Comparison of ENCODE assay signal across 18 cellular contexts in genomic region chr1:32830092-32830852, GRCh38. TPM values are rescaled to one million over a fixed set of nuclear protein-coding genes. Genes with fewer than 3 reads are reported as not detected.
DNase-seq lines count a peak whose midpoint lies in the region; ATAC-seq and TF ChIP-seq lines count a peak whose summit lies in the region.
"Had no signal": no experiment of that assay in that cellular context is flagged by ENCODE, and none has a peak within 500 bp of the region (broad histone marks: within the 10 kb centered on the region; RNA-seq: fewer than 3 reads in every experiment).

No MANE protein-coding gene starts in this region.

- TF ChIP-seq POLR2A in heart left ventricle (IDR thresholded peaks at IDR 0.05): no peak

- peaks cover 98% of the 10 kb centered on the region for H3K36me3 Mint-ChIP-seq in activated T-helper 17 cell treated with anti-CD3 and anti-CD28 coated beads, Interleukin-2, amount 50 U/mL, for 72 hours (ENCODE audit: low read depth)
- peaks cover 53% of the 10 kb centered on the region for H3K36me3 Mint-ChIP-seq in nephron progenitor cell (ENCODE audit: low read depth)

- H3K4me1 ChIP-seq in cardiac muscle cell (ENCODE audit: low read depth) (peaks cover 7% of the 10 kb centered on the region), heart left ventricle (no peaks in the 10 kb centered on the region)
- H3K4me1 ChIP-seq: BE2C had no signal

- peak overlapping the region; percentile 48 for H3K27ac ChIP-seq in cardiac muscle cell
- no peak overlapping the region for H3K27ac ChIP-seq in heart left ventricle
- H3K27ac ChIP-seq: KMS-11 had no signal

- H3K4me1 Mint-ChIP-seq in activated T-helper 17 cell treated with anti-CD3 and anti-CD28 coated beads, Interleukin-2, amount 50 U/mL, for 72 hours: no peaks in the 10 kb centered on the region
- no peaks in the 10 kb centered on the region for H3K4me1 Mint-ChIP-seq in nephron progenitor cell

- peaks cover 53% of the 10 kb centered on the region for H3K36me3 ChIP-seq in cardiac muscle cell
- peaks cover 0 to 100% (median 99%) of the 10 kb centered on the region in 9 donors for H3K36me3 ChIP-seq in heart left ventricle
- H3K36me3 ChIP-seq: BE2C had no signal

- no peaks in the 10 kb centered on the region for H3K9me3 ChIP-seq in cardiac muscle cell (ENCODE audit: low read depth)
- H3K9me3 ChIP-seq in heart left ventricle: no peaks in the 10 kb centered on the region
- H3K9me3 ChIP-seq: BE2C had no signal

- H3K4me3 ChIP-seq in cardiac muscle cell (no peak overlapping the region), heart left ventricle (no peak overlapping the region)

- WGBS in heart left ventricle, 4 donors: 81 to 86% (median 84%) methylated on average over 6 of the region's 6 CpGs

- no peaks in the 10 kb centered on the region for H3K27me3 Mint-ChIP-seq in activated T-helper 17 cell treated with anti-CD3 and anti-CD28 coated beads, Interleukin-2, amount 50 U/mL, for 72 hours
- H3K27me3 Mint-ChIP-seq in nephron progenitor cell (ENCODE audit: low read depth, poor library complexity): no peaks in the 10 kb centered on the region
- H3K27me3 Mint-ChIP-seq: CD8-positive, alpha-beta memory T cell had no signal

- intact Hi-C loops in heart left ventricle (cut with DNase I): no loop called here

- peak overlapping the region; percentile 72 for H3K27ac Mint-ChIP-seq in activated T-helper 17 cell treated with anti-CD3 and anti-CD28 coated beads, Interleukin-2, amount 50 U/mL, for 72 hours
- H3K27ac Mint-ChIP-seq in nephron progenitor cell: peak overlapping the region; percentile 36

- no peak for TF ChIP-seq CTCF in cardiac muscle cell (IDR thresholded peaks at IDR 0.05; ENCODE audit: low read depth, low read length)
- no peak for TF ChIP-seq CTCF in heart left ventricle (IDR thresholded peaks at IDR 0.05)
- no peak for TF ChIP-seq CTCF in nephron progenitor cell (IDR thresholded peaks at IDR 0.05)

- H3K9me3 Mint-ChIP-seq in activated T-helper 17 cell treated with anti-CD3 and anti-CD28 coated beads, Interleukin-2, amount 50 U/mL, for 72 hours: no peaks in the 10 kb centered on the region
- no peaks in the 10 kb centered on the region for H3K9me3 Mint-ChIP-seq in nephron progenitor cell
- H3K9me3 Mint-ChIP-seq: CD8-positive, alpha-beta memory T cell had no signal

- peak in 1 of 2 donors; percentile 77 for DNase-seq in cardiac muscle cell (ENCODE audit: low read depth in 1 of 2, low spot score in 1 of 2)
- no peak for DNase-seq in heart left ventricle
- peak; percentile 10 to 22 for DNase-seq in NCI-H187 (lab: John Stamatoyannopoulos, UW)
- no peak for DNase-seq in nephron progenitor cell
- DNase-seq in hippocampal formation (lab: John Stamatoyannopoulos, UW): no peak
- DNase-seq: BE2C; CD8-positive, alpha-beta memory T cell; NCI-H1092; NCI-H2081; NCI-H446 treated with DMSO at 0.1 percent for 48 hours; NCI-H774; SHP77 had no signal

- H3K27me3 ChIP-seq in cardiac muscle cell: no peaks in the 10 kb centered on the region
- no peaks in the 10 kb centered on the region for H3K27me3 ChIP-seq in heart left ventricle
- H3K27me3 ChIP-seq: BE2C had no signal

- ATAC-seq in heart left ventricle (no peak), HG03108 (IDR thresholded peaks at IDR 0.05; ENCODE audit: unreplicated experiment) (no peak), HG03159 (IDR thresholded peaks at IDR 0.05; ENCODE audit: unreplicated experiment) (no peak)
- ATAC-seq in activated T-helper 17 cell treated with anti-CD3 and anti-CD28 coated beads, Interleukin-2, amount 50 U/mL, for 72 hours (replicated peaks): no peak
- ATAC-seq: SK-N-SH treated with all-trans-retinoic acid at 6 μM for 48 hours had no signal

- H3K4me3 Mint-ChIP-seq in activated T-helper 17 cell treated with anti-CD3 and anti-CD28 coated beads, Interleukin-2, amount 50 U/mL, for 72 hours: no peak overlapping the region
- H3K4me3 Mint-ChIP-seq in nephron progenitor cell: no peak overlapping the region

RNA-seq across cellular contexts. Expression of gene S100PBP, which starts 12.8 kb away (rescaled TPM):
- total RNA-seq in cardiac muscle cell (23.0 and 40.5 TPM in 2 replicates), heart left ventricle (10 to 100 TPM in 7 of 9 donors, 1 to 10 TPM in 2; 9.1 to 21.2 (median 10.7) TPM)
- polyA plus RNA-seq in cardiac muscle cell (30.5 and 37.4 TPM in 2 replicates), heart left ventricle (1 to 10 TPM; 5.8 to 7.0 TPM)
- total RNA-seq in activated T-helper 17 cell treated with anti-CD3 and anti-CD28 coated beads, Interleukin-2, amount 50 U/mL, for 72 hours: 10 to 100 TPM; 42.7 to 48.1 TPM

RNA-seq across cellular contexts. Expression of gene YARS1, which starts 13.1 kb away (rescaled TPM):
- total RNA-seq in cardiac muscle cell: 77.9 and 80.3 TPM in 2 replicates
- 125 and 167 TPM in 2 replicates for polyA plus RNA-seq in cardiac muscle cell
- total RNA-seq in heart left ventricle: 10 to 100 TPM; 20.2 to 58.1 (median 34.8) TPM
- polyA plus RNA-seq in heart left ventricle: 10 to 100 TPM; 18.6 to 61.3 TPM
- total RNA-seq in activated T-helper 17 cell treated with anti-CD3 and anti-CD28 coated beads, Interleukin-2, amount 50 U/mL, for 72 hours: 100 to 1,000 TPM; 101 to 176 TPM

RNA-seq across cellular contexts. Expression of gene FNDC5, which starts 40.4 kb away (rescaled TPM):
- 34.2 and 40.7 TPM in 2 replicates for total RNA-seq in cardiac muscle cell
- polyA plus RNA-seq in cardiac muscle cell: 18.0 and 37.4 TPM in 2 replicates
- 100 to 1,000 TPM in 1 of 9 donors, 10 to 100 TPM in 8; 43.7 to 134 (median 59.7) TPM for total RNA-seq in heart left ventricle
- 10 to 100 TPM; 18.2 to 75.3 TPM for polyA plus RNA-seq in heart left ventricle
- total RNA-seq in activated T-helper 17 cell treated with anti-CD3 and anti-CD28 coated beads, Interleukin-2, amount 50 U/mL, for 72 hours: not detected
- total RNA-seq: CD8-positive, alpha-beta memory T cell; MCF 10A had no signal

RNA-seq across cellular contexts. Expression of gene HPCA, which starts 56.0 kb away (rescaled TPM):
- total RNA-seq in cardiac muscle cell (3.7 TPM in 1 of 2 replicates, not detected in the other), heart left ventricle (under 1 TPM in 1 of 9 donors, not detected in 8; 0.29 TPM)
- polyA plus RNA-seq in cardiac muscle cell (1.6 TPM in 1 of 2 replicates, not detected in the other), heart left ventricle (not detected)
- total RNA-seq in activated T-helper 17 cell treated with anti-CD3 and anti-CD28 coated beads, Interleukin-2, amount 50 U/mL, for 72 hours: under 1 TPM in 1 of 2 donors, not detected in 1; 0.98 TPM
- total RNA-seq: CD8-positive, alpha-beta memory T cell; MCF 10A had no signal
- polyA plus RNA-seq: CD8-positive, alpha-beta memory T cell had no signal

Comparison
In these comparisons a context has a peak if more than half of its experiments do, and no peak if none do; other contexts are left out.
1. DNase-seq: peak in NCI-H187 (2 of 2); none in heart left ventricle (0 of 5), nephron progenitor cell (single experiment) and hippocampal formation (0 of 2).
2. RNA of gene FNDC5, which starts 40.4 kb away (total RNA-seq): 43.7 to 134 TPM in heart left ventricle and 34.2 to 40.7 TPM in cardiac muscle cell; not detected in activated T-helper 17 cell treated with anti-CD3 and anti-CD28 coated beads, Interleukin-2, amount 50 U/mL, for 72 hours; every median in the first group is over 10 times any median in the second.